In the genomic region with DNA sequence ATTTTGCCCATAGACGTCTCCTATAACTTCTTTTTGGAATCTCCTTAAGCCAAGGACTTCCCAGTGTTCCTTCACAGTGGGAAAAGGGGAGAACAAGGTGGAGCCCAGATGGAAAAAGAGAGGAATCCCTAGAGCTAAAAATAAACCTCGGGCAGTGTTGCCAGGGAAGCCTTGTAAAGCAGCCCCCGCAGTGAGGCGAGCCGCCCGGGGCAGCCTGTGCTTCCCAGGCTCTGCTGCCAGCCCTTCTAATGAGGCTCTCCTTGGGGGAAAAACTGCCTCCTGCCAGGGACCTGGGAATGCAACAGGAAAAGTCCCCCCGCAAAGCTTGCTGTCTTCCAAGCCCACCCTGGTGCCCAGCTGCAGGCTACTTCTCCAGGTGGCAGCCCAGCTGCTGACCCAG, we compare ENCODE assay signal across 15 cellular contexts.
"Had no signal": no experiment of that assay in that cellular context is flagged by ENCODE, and none has a peak within 500 bp of the region (broad histone marks: within the 10 kb centered on the region; RNA-seq: fewer than 3 reads in every experiment).

No MANE protein-coding gene starts in this region.

- H3K4me1 ChIP-seq: adrenal gland had no signal

- H3K4me3 ChIP-seq: adrenal gland, cardiac muscle cell, left lung, right atrium auricular region, skin epidermis had no signal

- H3K9me3 ChIP-seq: adrenal gland, left lung, right atrium auricular region had no signal

- DNase-seq: activated CD4-positive, alpha-beta T cell treated with anti-CD3 and anti-CD28 coated beads for 4 hours; activated CD8-positive, alpha-beta T cell treated with anti-CD3 and anti-CD28 coated beads for 36 hours; activated effector memory CD4-positive, alpha-beta T cell treated with anti-CD3 and anti-CD28 coated beads, Interleukin-2, amount 50 U/mL, for 16 hours; activated T-cell treated with anti-CD3 and anti-CD28 coated beads, Interleukin-2, amount 50 U/mL, for 48 hours; adrenal gland; hippocampal formation; occipital lobe; stimulated activated CD4-positive, alpha-beta T cell treated with anti-CD3 and anti-CD28 coated beads, Interleukin-4, amount 100 ng/mL, for 24 hours; stimulated activated naive CD4-positive, alpha-beta T cell treated with Interleukin-2 at 50 U/mL for 16 hours; T-helper 17 cell; trophoblast cell had no signal

- H3K27ac ChIP-seq: adrenal gland, cardiac muscle cell, left lung, right atrium auricular region had no signal

- H3K36me3 ChIP-seq: adrenal gland, cardiac muscle cell, left lung, right atrium auricular region had no signal

- H3K27me3 ChIP-seq: adrenal gland, cardiac muscle cell, left lung, right atrium auricular region had no signal
